Comparison of ENCODE assay signal across 9 cellular contexts in genomic region chr20:62977613-62978558, GRCh38. TPM values are rescaled to one million over a fixed set of nuclear protein-coding genes. Genes with fewer than 3 reads are reported as not detected.
DNase-seq lines count a peak whose midpoint lies in the region; ATAC-seq and TF ChIP-seq lines count a peak whose summit lies in the region.
"Had no signal": no experiment of that assay in that cellular context is flagged by ENCODE, and none has a peak within 500 bp of the region (broad histone marks: within the 10 kb centered on the region; RNA-seq: fewer than 3 reads in every experiment).

No MANE protein-coding gene starts in this region.

- peaks cover 47% of the 10 kb centered on the region for H3K27me3 ChIP-seq in colonic mucosa
- peaks cover 56% of the 10 kb centered on the region for H3K27me3 ChIP-seq in hepatocyte

- H3K4me1 ChIP-seq in colonic mucosa (no peaks in the 10 kb centered on the region), hepatocyte (ENCODE audit: insufficient read depth) (peaks cover 6% of the 10 kb centered on the region)

- H3K4me2 ChIP-seq in hepatocyte, result no peak overlapping the region

- H3K27me3 Mint-ChIP-seq in stimulated activated naive CD8-positive, alpha-beta T cell treated with anti-CD3 and anti-CD28 coated beads, Interleukin-15, amount 100 ng/mL, for 72 hours, result peaks cover 94% of the 10 kb centered on the region

- H3K9ac ChIP-seq in colonic mucosa (ENCODE audit: low read depth in 2 of 2, low read length in 2 of 2), result no peak overlapping the region

- WGBS in hepatocyte (ENCODE audit: low lambda C conversion rate, missing lambda C conversion rate), result 87% methylated on average over 38 of the region's 38 CpGs

- H3K27ac Mint-ChIP-seq in stimulated activated naive CD8-positive, alpha-beta T cell treated with anti-CD3 and anti-CD28 coated beads, Interleukin-15, amount 100 ng/mL, for 72 hours, result peak overlapping the region in 1 of 2 donors; percentile 25

- DNase-seq in A172 (ENCODE audit: low spot score) (peak; percentile 44), T-helper 9 cell (peak; percentile 80), colonic mucosa (peak; percentile 58), occipital lobe (lab: John Stamatoyannopoulos, UW) (no peak), hepatocyte (ENCODE audit: low spot score) (no peak)
- DNase-seq in stimulated activated naive CD8-positive, alpha-beta T cell treated with anti-CD3 and anti-CD28 coated beads, Interleukin-15, amount 100 ng/mL, for 72 hours, result peak; percentile 66 to 85

- no peak overlapping the region for H2AFZ ChIP-seq in hepatocyte

- no peaks in the 10 kb centered on the region for H4K20me1 ChIP-seq in hepatocyte (ENCODE audit: insufficient read depth, poor library complexity, severe bottlenecking)

- H3K36me3 ChIP-seq in colonic mucosa (no peaks in the 10 kb centered on the region), hepatocyte (replicated peaks; ENCODE audit: insufficient read depth, low read depth) (no peaks in the 10 kb centered on the region)

- H3K27ac ChIP-seq in colonic mucosa (no peak overlapping the region), hepatocyte (no peak overlapping the region)

- TF ChIP-seq CTCF in colonic mucosa (IDR thresholded peaks at IDR 0.05), result no peak
- TF ChIP-seq CTCF in hepatocyte (IDR thresholded peaks at IDR 0.05; ENCODE audit: poor library complexity), result no peak

- H3K9me3 ChIP-seq in colonic mucosa, result no peaks in the 10 kb centered on the region
- H3K9me3 ChIP-seq in hepatocyte (ENCODE audit: low read depth), result no peaks in the 10 kb centered on the region

- no peaks in the 10 kb centered on the region for H3K9me3 Mint-ChIP-seq in stimulated activated naive CD8-positive, alpha-beta T cell treated with anti-CD3 and anti-CD28 coated beads, Interleukin-15, amount 100 ng/mL, for 72 hours

- H3K4me3 Mint-ChIP-seq in stimulated activated naive CD8-positive, alpha-beta T cell treated with anti-CD3 and anti-CD28 coated beads, Interleukin-15, amount 100 ng/mL, for 72 hours, result peak overlapping the region; percentile 70 to 78

- no peak overlapping the region for H3K4me3 ChIP-seq in colonic mucosa
- no peak overlapping the region for H3K4me3 ChIP-seq in hepatocyte

- intact Hi-C loops in colonic mucosa (cut with DNase I), result no loop called here

- no peaks in the 10 kb centered on the region for H3K79me2 ChIP-seq in hepatocyte

- H3K9me2 ChIP-seq in hepatocyte (replicated peaks; ENCODE audit: insufficient read depth), result no peaks in the 10 kb centered on the region

- TF ChIP-seq POLR2A in GM19099 (IDR thresholded peaks at IDR 0.05; ENCODE audit: extremely low read depth, insufficient read length, low read depth), result peak; percentile 42

- peak; percentile 57 for ATAC-seq in HG03442 (IDR thresholded peaks at IDR 0.05; ENCODE audit: unreplicated experiment)
- peak; percentile 87 for ATAC-seq in stimulated activated naive CD8-positive, alpha-beta T cell treated with anti-CD3 and anti-CD28 coated beads, Interleukin-15, amount 100 ng/mL, for 72 hours

- H3K4me1 Mint-ChIP-seq in stimulated activated naive CD8-positive, alpha-beta T cell treated with anti-CD3 and anti-CD28 coated beads, Interleukin-15, amount 100 ng/mL, for 72 hours, result peaks cover 59% of the 10 kb centered on the region

RNA-seq across cellular contexts. Expression of gene SLC17A9, which starts 25.4 kb away (rescaled TPM):
- not detected in 2 replicates for total RNA-seq in A172 (2014; rRNA removed; shearing (Covaris generic))
- total RNA-seq in colonic mucosa (10 to 100 TPM; 23.1 to 54.7 TPM), occipital lobe (0.16 TPM), hepatocyte (17.3 and 26.9 TPM in 2 replicates)
- 83.9 and 113 TPM in 2 replicates for polyA plus RNA-seq in hepatocyte

RNA-seq across cellular contexts. Expression of gene BHLHE23, which starts 28.9 kb away (rescaled TPM):
- not detected in 2 replicates for total RNA-seq in A172 (2014; rRNA removed; shearing (Covaris generic))
- total RNA-seq in colonic mucosa, result not detected
- total RNA-seq in occipital lobe, result not detected
- total RNA-seq in hepatocyte, result not detected in 2 replicates
- not detected in 2 replicates for polyA plus RNA-seq in hepatocyte
- total RNA-seq: dermis microvascular lymphatic vessel endothelial cell had no signal

RNA-seq across cellular contexts. Expression of gene GID8, which starts 39.9 kb away (rescaled TPM):
- 25.8 and 28.9 TPM in 2 replicates for total RNA-seq in A172 (2014; rRNA removed; shearing (Covaris generic))
- total RNA-seq in colonic mucosa, result 10 to 100 TPM; 37.3 to 40.4 TPM
- 56.9 TPM for total RNA-seq in occipital lobe
- 35.4 and 35.5 TPM in 2 replicates for total RNA-seq in hepatocyte
- 16.5 and 17.9 TPM in 2 replicates for polyA plus RNA-seq in hepatocyte

RNA-seq across cellular contexts. Expression of gene DIDO1, which starts 51.6 kb away (rescaled TPM):
- total RNA-seq in A172 (2014; rRNA removed; shearing (Covaris generic)), result 33.8 and 38.1 TPM in 2 replicates
- 10 to 100 TPM; 41.4 to 50.4 TPM for total RNA-seq in colonic mucosa
- total RNA-seq in occipital lobe, result 43.4 TPM
- total RNA-seq in hepatocyte, result 31.5 and 31.6 TPM in 2 replicates
- polyA plus RNA-seq in hepatocyte, result 23.7 and 26.5 TPM in 2 replicates

Comparison
In these comparisons a context has a peak if more than half of its experiments do, and no peak if none do; other contexts are left out.
1. DNase-seq: peak in A172 (single experiment), T-helper 9 cell (single experiment), colonic mucosa (single experiment) and stimulated activated naive CD8-positive, alpha-beta T cell treated with anti-CD3 and anti-CD28 coated beads, Interleukin-15, amount 100 ng/mL, for 72 hours (2 of 2); none in occipital lobe (single experiment) and hepatocyte (single experiment).
2. RNA of gene SLC17A9, which starts 25.4 kb away (total RNA-seq): 23.1 to 54.7 TPM in colonic mucosa and 17.3 to 26.9 TPM in hepatocyte; 0.16 TPM in occipital lobe (single experiment) and not detected in A172; every median in the first group is over 10 times any median in the second.